Comparison of ENCODE assay signal across 1 cellular context in the genomic region with DNA sequence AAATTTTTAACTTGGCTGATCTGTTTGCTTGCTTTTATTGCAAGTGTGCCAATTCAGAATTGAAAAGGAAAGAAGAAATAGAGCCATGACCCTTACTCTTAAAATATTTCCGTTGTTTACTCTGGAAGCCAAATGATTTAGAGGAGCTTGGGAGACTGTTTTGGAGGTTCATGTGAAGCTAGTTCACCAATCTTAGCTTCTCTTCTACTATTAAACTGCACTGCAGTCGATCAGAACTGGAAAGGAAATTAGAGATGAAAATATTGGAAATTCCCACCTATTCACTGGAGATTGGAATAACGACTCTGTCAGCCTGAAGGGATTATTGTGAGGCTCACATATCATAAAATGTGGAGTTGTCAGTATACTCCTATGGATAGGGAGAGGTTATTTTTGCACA.
TF ChIP-seq lines count a peak whose summit lies in the region.

No MANE protein-coding gene starts in this region.

TF ChIP-seq in endothelial cell of umbilical vein, 7 proteins besides CTCF, POLR2A, EP300 and RAD21:
- TF ChIP-seq, protein P1, sequence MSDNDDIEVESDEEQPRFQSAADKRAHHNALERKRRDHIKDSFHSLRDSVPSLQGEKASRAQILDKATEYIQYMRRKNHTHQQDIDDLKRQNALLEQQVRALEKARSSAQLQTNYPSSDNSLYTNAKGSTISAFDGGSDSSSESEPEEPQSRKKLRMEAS (IDR thresholded peaks at IDR 0.05; ENCODE audit: insufficient read depth, insufficient read length): no peak
- no peak for TF ChIP-seq EZH2 (IDR thresholded peaks at IDR 0.05; ENCODE audit: borderline replicate concordance, low read depth, low read length, severe bottlenecking)
- no peak for TF ChIP-seq GATA2 (IDR thresholded peaks at IDR 0.05; ENCODE audit: insufficient read depth, insufficient read length, low read depth, low read length)
- TF ChIP-seq FOS (IDR thresholded peaks at IDR 0.05; ENCODE audit: borderline replicate concordance, insufficient read depth, low read length): no peak
- TF ChIP-seq JUN (IDR thresholded peaks at IDR 0.05; ENCODE audit: borderline replicate concordance, insufficient read depth, insufficient read length, low read depth): no peak
- TF ChIP-seq POLR2AphosphoS5 (IDR thresholded peaks at IDR 0.05; ENCODE audit: insufficient read depth, low read depth, low read length): no peak
- TF ChIP-seq MYC (IDR thresholded peaks at IDR 0.05; ENCODE audit: low read depth, low read length): no peak
